9 cellular contexts compared by ENCODE assay signal in genomic region chr9:89234636-89235035, GRCh38. TPM values are rescaled to one million over a fixed set of nuclear protein-coding genes. Genes with fewer than 3 reads are reported as not detected.
A peak's percentile ranks its signal among the peaks of the same experiment; 100 is the strongest.
DNase-seq lines count a peak whose midpoint lies in the region; ATAC-seq and TF ChIP-seq lines count a peak whose summit lies in the region.
"Had no signal": no experiment of that assay in that cellular context is flagged by ENCODE, and none has a peak within 500 bp of the region (broad histone marks: within the 10 kb centered on the region; RNA-seq: fewer than 3 reads in every experiment).

No MANE protein-coding gene starts in this region.

- peak overlapping the region; percentile 6; the same call in 1 of the 2 replicates for H3K4me3 ChIP-seq in AG10803 (ENCODE audit: low read length)
- H3K4me3 ChIP-seq in osteoblast (ENCODE audit: insufficient read depth, low read length), result peak overlapping the region; percentile 58
- H3K4me3 ChIP-seq in lower leg skin (ENCODE audit: low read depth, poor library complexity, severe bottlenecking), result no peak overlapping the region
- H3K4me3 ChIP-seq in prostate gland, result no peak overlapping the region

- ATAC-seq in GM19467 (IDR thresholded peaks at IDR 0.05; ENCODE audit: unreplicated experiment) (peak; percentile 80), HG03457 (IDR thresholded peaks at IDR 0.05; ENCODE audit: unreplicated experiment) (no peak)

- intact Hi-C loops in lower leg skin (cut with DNase I; ENCODE audit: low total_unique reads), result no loop called here
- intact Hi-C loops in prostate gland (cut with DNase I), result no loop called here

- H3K27me3 ChIP-seq in osteoblast (ENCODE audit: insufficient read depth, low read length), result peaks cover 29% of the 10 kb centered on the region
- H3K27me3 ChIP-seq in prostate gland (replicated peaks; ENCODE audit: insufficient read depth), result no peaks in the 10 kb centered on the region

- no peaks in the 10 kb centered on the region for H4K20me1 ChIP-seq in osteoblast (ENCODE audit: insufficient read depth, low read length)

- H3K9me3 ChIP-seq in osteoblast (ENCODE audit: low read depth, low read length) (no peaks in the 10 kb centered on the region), prostate gland (no peaks in the 10 kb centered on the region)

- H3K27ac ChIP-seq in cingulate gyrus (ENCODE audit: low read depth, low read length) (peak overlapping the region; percentile 23), osteoblast (ENCODE audit: low read depth, low read length) (no peak overlapping the region), prostate gland (no peak overlapping the region)
- H3K27ac ChIP-seq: epithelial cell of prostate had no signal

- H3K4me1 ChIP-seq in osteoblast (ENCODE audit: insufficient read depth, low read length) (peaks cover 2% of the 10 kb centered on the region), prostate gland (replicated peaks) (no peaks in the 10 kb centered on the region)

- H3K36me3 ChIP-seq in osteoblast (ENCODE audit: insufficient read depth, low read length) (no peaks in the 10 kb centered on the region), prostate gland (no peaks in the 10 kb centered on the region)

- no peak for TF ChIP-seq CTCF in AG10803 (conservative IDR thresholded peaks at IDR 0.05; ENCODE audit: low read length)
- TF ChIP-seq CTCF in osteoblast (IDR thresholded peaks at IDR 0.05; ENCODE audit: extremely low read depth, low read depth, low read length), result no peak
- no peak for TF ChIP-seq CTCF in lower leg skin (IDR thresholded peaks at IDR 0.05)
- TF ChIP-seq CTCF in prostate gland (IDR thresholded peaks at IDR 0.05), result peak in 1 of 4 experiments; percentile 9

- WGBS in lower leg skin, 2 donors, result 3 to 10% methylated on average over 28 of the region's 28 CpGs
- WGBS in prostate gland, result 4% methylated on average over 28 of the region's 28 CpGs

- no peaks in the 10 kb centered on the region for H3K79me2 ChIP-seq in osteoblast (ENCODE audit: insufficient read depth, low read length)

- H3K4me2 ChIP-seq in osteoblast (ENCODE audit: insufficient read depth, low read length), result peak overlapping the region; percentile 76

- H2AFZ ChIP-seq in osteoblast (ENCODE audit: low read length), result peak overlapping the region; percentile 54

- TF ChIP-seq POLR2A in lower leg skin (IDR thresholded peaks at IDR 0.05), result no peak
- TF ChIP-seq POLR2A in prostate gland (IDR thresholded peaks at IDR 0.05), result no peak

- no peak for DNase-seq in AG10803 (ENCODE audit: low read depth)
- DNase-seq in MV-4-11 (lab: John Stamatoyannopoulos, UW), result peak; percentile 17
- DNase-seq in osteoblast (ENCODE audit: insufficient read length, low spot score, missing footprints), result no peak
- DNase-seq in lower leg skin (ENCODE audit: low spot score in 2 of 2), result no peak
- no peak for DNase-seq in prostate gland (ENCODE audit: low spot score)

RNA-seq across cellular contexts. Expression of gene SHC3, which starts 56.0 kb away (rescaled TPM):
- under 0.01 and 0.36 TPM in 2 replicates for total RNA-seq in osteoblast
- total RNA-seq in lower leg skin, result 1 to 10 TPM in 2 of 4 donors, under 1 TPM in 2; 0.49 to 3.7 (median 1.7) TPM
- under 1 TPM; 0.34 to 0.59 TPM for total RNA-seq in prostate gland

Comparison
In these comparisons a context has a peak if more than half of its experiments do, and no peak if none do; other contexts are left out.
1. H3K4me3 ChIP-seq: peak in AG10803 (single experiment) and osteoblast (single experiment); none in lower leg skin (single experiment) and prostate gland (0 of 2).